ENCODE assay signal across 1 cellular context in genomic region chr9:37415011-37415719, GRCh38.
TF ChIP-seq lines count a peak whose summit lies in the region.

No MANE protein-coding gene starts in this region.

TF ChIP-seq in HepG2, 621 proteins besides CTCF, POLR2A, EP300 and RAD21 (continued from another document and continues in another):
- TF ChIP-seq GLMP (CRISPR knock-in tag; IDR thresholded peaks at IDR 0.05; ENCODE audit: borderline replicate concordance) (no peak), PAF1 (CRISPR knock-in tag; IDR thresholded peaks at IDR 0.05) (no peak), GABPB1 (CRISPR knock-in tag; IDR thresholded peaks at IDR 0.05) (no peak), ZBTB44 (CRISPR knock-in tag; IDR thresholded peaks at IDR 0.05) (no peak), TFAP4 (IDR thresholded peaks at IDR 0.05; ENCODE audit: borderline replicate concordance, low read depth) (no peak), PRPF4 (IDR thresholded peaks at IDR 0.05; ENCODE audit: low read depth, low read length, poor library complexity, severe bottlenecking) (no peak), ZNF33B (CRISPR knock-in tag; IDR thresholded peaks at IDR 0.05) (no peak), FOXJ3 (CRISPR knock-in tag; IDR thresholded peaks at IDR 0.05; ENCODE audit: borderline replicate concordance) (no peak), ZNF768 (CRISPR knock-in tag; IDR thresholded peaks at IDR 0.05) (no peak), ZNF362 (CRISPR knock-in tag; IDR thresholded peaks at IDR 0.05; ENCODE audit: borderline replicate concordance) (no peak), ZGPAT (CRISPR knock-in tag; IDR thresholded peaks at IDR 0.05) (peak; percentile 21; the same call in 1 of the 2 replicates), SAP130 (CRISPR knock-in tag; IDR thresholded peaks at IDR 0.05; ENCODE audit: low read depth) (peak; percentile 57), LBX2 (CRISPR knock-in tag; IDR thresholded peaks at IDR 0.05; ENCODE audit: borderline replicate concordance) (no peak), ZBTB34 (CRISPR knock-in tag; IDR thresholded peaks at IDR 0.05) (no peak), RFXANK (CRISPR knock-in tag; IDR thresholded peaks at IDR 0.05) (no peak), MLXIP (CRISPR knock-in tag; IDR thresholded peaks at IDR 0.05; ENCODE audit: borderline replicate concordance) (no peak), ZNF18 (CRISPR knock-in tag; IDR thresholded peaks at IDR 0.05; ENCODE audit: insufficient replicate concordance) (no peak), IRF1 (CRISPR knock-in tag; IDR thresholded peaks at IDR 0.05; ENCODE audit: low read depth) (no peak), AKAP8 (CRISPR knock-in tag; IDR thresholded peaks at IDR 0.05) (no peak), MTF1 (CRISPR knock-in tag; IDR thresholded peaks at IDR 0.05) (no peak), THAP11 (CRISPR knock-in tag; IDR thresholded peaks at IDR 0.05) (peak; percentile 36; the same call in 1 of the 2 replicates), ZNF276 (CRISPR knock-in tag; IDR thresholded peaks at IDR 0.05; ENCODE audit: low read depth) (no peak), HNRNPH1 (optimal IDR thresholded peaks at IDR 0.05; ENCODE audit: low read depth, low read length) (no peak), ZFP90 (CRISPR knock-in tag; IDR thresholded peaks at IDR 0.05; ENCODE audit: borderline replicate concordance) (no peak), ZHX2 (IDR thresholded peaks at IDR 0.05; ENCODE audit: low read depth) (no peak), ZHX2 (CRISPR knock-in tag; IDR thresholded peaks at IDR 0.05; ENCODE audit: borderline replicate concordance) (no peak), NFKB2 (CRISPR knock-in tag; IDR thresholded peaks at IDR 0.05; ENCODE audit: borderline replicate concordance) (no peak), FOXM1 (CRISPR knock-in tag; IDR thresholded peaks at IDR 0.05) (no peak), ZBTB2 (CRISPR knock-in tag; IDR thresholded peaks at IDR 0.05; ENCODE audit: low read depth) (no peak), ZNF703 (CRISPR knock-in tag; IDR thresholded peaks at IDR 0.05; ENCODE audit: borderline replicate concordance) (no peak)
